Comparison of ENCODE assay signal across 21 cellular contexts in the genomic region with DNA sequence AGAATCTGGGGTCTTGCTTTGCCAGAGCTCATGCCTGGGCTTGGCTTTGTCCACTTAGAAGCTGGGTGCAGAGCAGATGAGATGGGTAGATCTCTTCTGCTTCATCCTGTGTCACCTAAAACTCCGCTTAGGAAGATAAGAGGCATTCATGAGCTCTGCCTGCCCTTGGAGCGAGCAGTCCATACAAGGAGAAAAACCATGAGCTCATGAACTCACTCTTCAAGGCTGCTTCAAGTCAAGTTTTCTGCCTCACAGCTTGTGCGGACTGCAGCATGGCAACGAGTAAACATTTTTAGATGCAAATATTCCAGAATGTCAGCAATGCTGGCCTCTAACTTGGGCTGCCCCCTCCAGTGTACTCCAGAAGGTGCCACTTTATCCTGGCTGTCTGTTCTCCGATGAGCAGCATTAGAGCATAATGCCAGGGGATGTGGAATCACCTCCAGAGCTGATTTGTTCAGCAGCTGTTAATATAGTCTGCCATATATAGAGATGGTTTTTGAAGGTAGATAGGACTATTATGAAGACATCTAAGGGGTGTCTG. TPM values are rescaled to one million over a fixed set of nuclear protein-coding genes. Genes with fewer than 3 reads are reported as not detected.
DNase-seq lines count a peak whose midpoint lies in the region; ATAC-seq and TF ChIP-seq lines count a peak whose summit lies in the region.
"Had no signal": no experiment of that assay in that cellular context is flagged by ENCODE, and none has a peak within 500 bp of the region (broad histone marks: within the 10 kb centered on the region; RNA-seq: fewer than 3 reads in every experiment).

No MANE protein-coding gene starts in this region.

- 54 to 68% methylated on average over 5 of the region's 5 CpGs for WGBS in heart right ventricle, 2 donors
- WGBS in prostate gland: 87% methylated on average over 5 of the region's 5 CpGs
- WGBS in transverse colon (ENCODE audit: low coverage in 1 of 2), 2 donors: 84% methylated on average over 5 of the region's 5 CpGs; no CpG with 5 or more reads in 1 of the 2 donors

- peaks cover 0 to 6% (median 0%) of the 10 kb centered on the region in 7 donors for H3K27me3 ChIP-seq in heart right ventricle
- H3K27me3 ChIP-seq in prostate gland (replicated peaks; ENCODE audit: insufficient read depth): no peaks in the 10 kb centered on the region
- no peaks in the 10 kb centered on the region for H3K27me3 ChIP-seq in transverse colon
- H3K27me3 ChIP-seq in CD8-positive, alpha-beta memory T cell (ENCODE audit: insufficient read depth, low read length, poor library complexity, severe bottlenecking): no peaks in the 10 kb centered on the region
- H3K27me3 ChIP-seq: BLaER1 had no signal

- H3K27me3 Mint-ChIP-seq in CD8-positive, alpha-beta memory T cell: peaks cover 15 to 48% of the 10 kb centered on the region in 2 donors

- peaks cover 0 to 44% (median 22%) of the 10 kb centered on the region in 9 donors for H3K4me1 ChIP-seq in heart right ventricle
- peaks cover 6% of the 10 kb centered on the region for H3K4me1 ChIP-seq in prostate gland (replicated peaks)
- peaks cover 0 to 7% (median 2%) of the 10 kb centered on the region in 4 donors for H3K4me1 ChIP-seq in transverse colon
- peaks cover 14% of the 10 kb centered on the region for H3K4me1 ChIP-seq in CD8-positive, alpha-beta memory T cell (ENCODE audit: insufficient read depth, low read length)

- H3K36me3 ChIP-seq in heart right ventricle (peaks cover 0 to 14% (median 0%) of the 10 kb centered on the region in 9 donors), prostate gland (no peaks in the 10 kb centered on the region), transverse colon (no peaks in the 10 kb centered on the region)
- no peaks in the 10 kb centered on the region for H3K36me3 ChIP-seq in CD8-positive, alpha-beta memory T cell (ENCODE audit: insufficient read depth, low read length)
- H3K36me3 ChIP-seq: BLaER1 had no signal

- H3K27ac Mint-ChIP-seq in CD8-positive, alpha-beta memory T cell: no peak overlapping the region
- H3K27ac Mint-ChIP-seq: H9 had no signal

- H3K4me3 ChIP-seq in heart right ventricle (no peak overlapping the region), prostate gland (no peak overlapping the region), transverse colon (no peak overlapping the region)
- H3K4me3 ChIP-seq in CD8-positive, alpha-beta memory T cell (ENCODE audit: low read length): no peak overlapping the region
- H3K4me3 ChIP-seq: BLaER1, SK-N-MC had no signal

- intact Hi-C loops in heart right ventricle (cut with DNase I): loop anchor here in 1 of 10 donors (5.0 kb wide), 1 partner anchor 40 kb away; no protein-coding TSS in a partner anchor
- intact Hi-C loops in prostate gland (cut with DNase I): no loop called here
- intact Hi-C loops in transverse colon (cut with DNase I; ENCODE audit: low total_unique reads): no loop called here

- POLR2A ChIA-PET in CD8-positive, alpha-beta memory T cell (lab: Charles Lee): interaction anchor here (0.5 kb wide), 1 partner anchor 207 kb away, joined by 3 read pairs; no protein-coding TSS in a partner anchor

- no peak overlapping the region for H3K4me3 Mint-ChIP-seq in CD8-positive, alpha-beta memory T cell
- H3K4me3 Mint-ChIP-seq: H9 had no signal

- H3K4me1 Mint-ChIP-seq in CD8-positive, alpha-beta memory T cell: peaks cover 5 to 8% (median 7%) of the 10 kb centered on the region in 3 donors

- H3K9me3 ChIP-seq in heart right ventricle (no peaks in the 10 kb centered on the region), prostate gland (no peaks in the 10 kb centered on the region), transverse colon (no peaks in the 10 kb centered on the region)
- no peaks in the 10 kb centered on the region for H3K9me3 ChIP-seq in CD8-positive, alpha-beta memory T cell (ENCODE audit: low read length)
- H3K9me3 ChIP-seq: BLaER1 had no signal

- DNase-seq in NCI-H510A treated with DMSO at 0.1 percent for 48 hours (lab: John Stamatoyannopoulos, UW) (peak; percentile 47), NCI-H510A (lab: John Stamatoyannopoulos, UW) (no peak), heart right ventricle (no peak), prostate gland (ENCODE audit: low spot score) (no peak), transverse colon (no peak), NCI-H1417 (lab: John Stamatoyannopoulos, UW) (no peak)
- no peak for DNase-seq in CD8-positive, alpha-beta memory T cell
- DNase-seq: GF-D8, H9, IMR-90, Kasumi-1, MM.1S, NCI-H1092 treated with DMSO at 0.1 percent for 48 hours, NCI-H187, NCI-H82 had no signal

- CTCF ChIA-PET in CD8-positive, alpha-beta memory T cell (lab: Charles Lee): no interaction called here

- H3K27ac ChIP-seq in heart right ventricle: peak overlapping the region in 7 of 10 donors; percentile 30 to 53 (median 39)
- H3K27ac ChIP-seq in prostate gland: peak overlapping the region; percentile 57 to 76
- H3K27ac ChIP-seq in transverse colon: peak overlapping the region in 3 of 4 donors; percentile 3 to 25 (median 25)
- no peak overlapping the region for H3K27ac ChIP-seq in CD8-positive, alpha-beta memory T cell (ENCODE audit: low read depth, low read length)
- H3K27ac ChIP-seq: BLaER1, SK-N-MC had no signal

- ATAC-seq in heart right ventricle (peak in 6 of 8 donors; percentile 9 to 63 (median 24)), HG03442 (IDR thresholded peaks at IDR 0.05; ENCODE audit: unreplicated experiment) (no peak)
- ATAC-seq: Panc1 had no signal

- TF ChIP-seq POLR2A in prostate gland (IDR thresholded peaks at IDR 0.05) (no peak), transverse colon (IDR thresholded peaks at IDR 0.05) (no peak)

- H3K9me3 Mint-ChIP-seq in CD8-positive, alpha-beta memory T cell: no peaks in the 10 kb centered on the region
- H3K9me3 Mint-ChIP-seq: H9 had no signal

- no peak for TF ChIP-seq EP300 in transverse colon (IDR thresholded peaks at IDR 0.05; ENCODE audit: low read depth)

- no peaks in the 10 kb centered on the region for H3K36me3 Mint-ChIP-seq in CD8-positive, alpha-beta memory T cell

- in situ Hi-C loops in transverse colon (cut with MboI; ENCODE audit: low pct_ligation_motif_present in 1 of 4, low pct_unique_long_range_greater_than_20kb in 1 of 4, low sequenced_read_pairs in 3 of 4): no loop called here

- no peak for TF ChIP-seq CTCF in heart right ventricle (IDR thresholded peaks at IDR 0.05)
- no peak for TF ChIP-seq CTCF in prostate gland (IDR thresholded peaks at IDR 0.05)
- no peak for TF ChIP-seq CTCF in transverse colon (IDR thresholded peaks at IDR 0.05)

RNA-seq across cellular contexts. Expression of a gene that starts 10.7 kb away (rescaled TPM):
- total RNA-seq in heart right ventricle: 100 to 1,000 TPM; 222 to 328 (median 245) TPM
- 100 to 1,000 TPM; 200 to 598 TPM for polyA plus RNA-seq in heart right ventricle
- 10 to 100 TPM; 24.5 to 25.7 TPM for total RNA-seq in prostate gland
- total RNA-seq in transverse colon: 10 to 100 TPM in 1 of 4 donors, 1 to 10 TPM in 3; 2.8 to 17.6 (median 8.8) TPM
- 100 to 1,000 TPM; 150 to 157 TPM for total RNA-seq in CD8-positive, alpha-beta memory T cell
- polyA plus RNA-seq in CD8-positive, alpha-beta memory T cell: 46.7 TPM

RNA-seq across cellular contexts. Expression of a gene that starts 24.5 kb away (rescaled TPM):
- total RNA-seq in heart right ventricle: 10 to 100 TPM; 15.9 to 55.7 (median 27.5) TPM
- 10 to 100 TPM; 18.4 to 32.6 TPM for polyA plus RNA-seq in heart right ventricle
- 1 to 10 TPM; 2.5 to 3.1 TPM for total RNA-seq in prostate gland
- 1 to 10 TPM in 2 of 4 donors, under 1 TPM in 1, not detected in 1; 1.00 to 2.9 (median 1.9) TPM for total RNA-seq in transverse colon
- total RNA-seq in CD8-positive, alpha-beta memory T cell: not detected
- polyA plus RNA-seq in CD8-positive, alpha-beta memory T cell: not detected
- total RNA-seq: Daoy, HT1080 had no signal

Comparison
In these comparisons a context has a peak if more than half of its experiments do, and no peak if none do; other contexts are left out.
1. RNA of a gene that starts 10.7 kb away (total RNA-seq): 222 to 328 TPM in heart right ventricle and 150 to 157 TPM in CD8-positive, alpha-beta memory T cell; 24.5 to 25.7 TPM in prostate gland and 2.8 to 17.6 TPM in transverse colon; every median in the first group is over 4 times any median in the second.
2. RNA of a gene that starts 24.5 kb away (total RNA-seq): 15.9 to 55.7 TPM in heart right ventricle; 2.5 to 3.1 TPM in prostate gland, 1.00 to 2.9 TPM in transverse colon and not detected in CD8-positive, alpha-beta memory T cell; every median in the first group is over 4 times any median in the second.